20 cellular contexts compared by ENCODE assay signal in genomic region chr10:101358706-101359300, GRCh38. TPM values are rescaled to one million over a fixed set of nuclear protein-coding genes. Genes with fewer than 3 reads are reported as not detected.
DNase-seq lines count a peak whose midpoint lies in the region; ATAC-seq and TF ChIP-seq lines count a peak whose summit lies in the region.
"Had no signal": no experiment of that assay in that cellular context is flagged by ENCODE, and none has a peak within 500 bp of the region (broad histone marks: within the 10 kb centered on the region; RNA-seq: fewer than 3 reads in every experiment).

No MANE protein-coding gene starts in this region.

- H3K4me3 ChIP-seq in choroid plexus epithelial cell (ENCODE audit: low read depth, low read length): no peak overlapping the region
- H3K4me3 ChIP-seq: coronary artery, left lung, PC-9 had no signal

- ATAC-seq in HG03469 (IDR thresholded peaks at IDR 0.05; ENCODE audit: unreplicated experiment): no peak
- ATAC-seq: left lung; stimulated activated effector memory CD8-positive, alpha-beta T cell treated with anti-CD3 and anti-CD28 coated beads, Interleukin-12 subunit alpha, Interleukin-12 subunit beta, amount 100 ng/mL, for 72 hours; WTC11 had no signal

- peak; percentile 79 for DNase-seq in EH (ENCODE audit: low read depth)
- DNase-seq in HS-5 (ENCODE audit: low read depth): peak; percentile 44
- DNase-seq in choroid plexus epithelial cell (ENCODE audit: low read depth): peak; percentile 50
- peak; percentile 9 for DNase-seq in myocyte (ENCODE audit: low read depth)
- no peak for DNase-seq in amygdala (lab: John Stamatoyannopoulos, UW)
- no peak for DNase-seq in DMS114 treated with DMSO at 0.1 percent for 48 hours (lab: John Stamatoyannopoulos, UW; ENCODE audit: unreplicated experiment)
- no peak for DNase-seq in cerebellum (ENCODE audit: low spot score)
- DNase-seq: activated CD4-positive, alpha-beta memory T cell treated with anti-CD3 and anti-CD28 coated beads for 36 hours; AML-193; anterior cingulate cortex; H7; left lung; NCI-H1694; NCI-H82; PC-9; retina had no signal

- TF ChIP-seq CTCF in choroid plexus epithelial cell (conservative IDR thresholded peaks at IDR 0.05; ENCODE audit: low read depth, low read length): no peak

RNA-seq across cellular contexts. Expression of gene BTRC, which starts 4.8 kb away (rescaled TPM):
- total RNA-seq in myocyte: 12.3 and 16.7 TPM in 2 replicates
- polyA plus RNA-seq in myocyte (2012): 9.6 TPM
- 36.3 TPM for total RNA-seq in cerebellum

Comparison
In these comparisons a context has a peak if more than half of its experiments do, and no peak if none do; other contexts are left out.
1. DNase-seq: peak in EH (single experiment), HS-5 (single experiment), choroid plexus epithelial cell (single experiment) and myocyte (single experiment); none in amygdala (0 of 56), DMS114 treated with DMSO at 0.1 percent for 48 hours (single experiment) and cerebellum (single experiment).